In the genomic region with DNA sequence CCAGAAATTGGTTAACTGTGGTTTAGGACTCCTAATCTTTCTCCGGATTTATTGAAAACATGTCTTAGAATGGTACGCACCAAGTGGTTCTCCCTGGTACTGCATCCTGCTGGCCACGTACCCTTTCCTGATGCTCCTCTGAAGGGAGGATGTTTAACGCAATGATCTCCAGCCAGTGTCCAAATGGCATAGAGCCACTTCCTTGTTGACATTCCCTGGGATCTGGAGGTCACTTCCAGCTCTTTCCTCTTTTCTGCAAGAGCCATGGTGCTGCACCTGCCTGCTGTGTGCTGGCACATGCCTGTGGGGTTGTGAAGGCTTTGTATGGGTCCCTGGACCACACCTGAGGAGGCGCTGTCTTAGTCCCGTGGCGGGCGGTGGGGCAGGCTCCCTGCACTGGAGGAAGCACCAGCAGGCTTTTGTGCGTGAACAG, we compare ENCODE assay signal across 8 cellular contexts. TPM values are rescaled to one million over a fixed set of nuclear protein-coding genes. Genes with fewer than 3 reads are reported as not detected.
DNase-seq lines count a peak whose midpoint lies in the region; ATAC-seq, FAIRE-seq and TF ChIP-seq lines count a peak whose summit lies in the region.

No MANE protein-coding gene starts in this region.

- H3K4me3 Mint-ChIP-seq in activated CD8-positive, alpha-beta memory T cell treated with anti-CD3 and anti-CD28 coated beads, Interleukin-2, amount 10 ng/mL, durations not matched to agents 7 days and 5 days, result no peak overlapping the region

- H3K27ac Mint-ChIP-seq in activated CD8-positive, alpha-beta memory T cell treated with anti-CD3 and anti-CD28 coated beads, Interleukin-2, amount 10 ng/mL, durations not matched to agents 7 days and 5 days, result no peak overlapping the region

- peak; percentile 24 for FAIRE-seq in GM18507 (lab: Jason Lieb, UNC)

- no peak overlapping the region for H3K27ac ChIP-seq in 22Rv1

- no peaks in the 10 kb centered on the region for H3K9me3 Mint-ChIP-seq in activated CD8-positive, alpha-beta memory T cell treated with anti-CD3 and anti-CD28 coated beads, Interleukin-2, amount 10 ng/mL, durations not matched to agents 7 days and 5 days (ENCODE audit: low read depth)

- peaks cover 53% of the 10 kb centered on the region for H3K4me1 Mint-ChIP-seq in activated CD8-positive, alpha-beta memory T cell treated with anti-CD3 and anti-CD28 coated beads, Interleukin-2, amount 10 ng/mL, durations not matched to agents 7 days and 5 days

- ATAC-seq in activated CD8-positive, alpha-beta memory T cell treated with anti-CD3 and anti-CD28 coated beads, Interleukin-2, amount 10 ng/mL, durations not matched to agents 7 days and 5 days, result no peak

- TF ChIP-seq CTCF in 22Rv1 (IDR thresholded peaks at IDR 0.05), result peak; percentile 78

- H3K27me3 Mint-ChIP-seq in activated CD8-positive, alpha-beta memory T cell treated with anti-CD3 and anti-CD28 coated beads, Interleukin-2, amount 10 ng/mL, durations not matched to agents 7 days and 5 days, result peaks cover 7% of the 10 kb centered on the region

- CTCF ChIA-PET in activated CD8-positive, alpha-beta memory T cell treated with anti-CD3 and anti-CD28 coated beads, Interleukin-2, amount 10 ng/mL, durations not matched to agents 7 days and 5 days (lab: Charles Lee), result interaction anchor here (0.8 to 5.1 kb wide), 4 partner anchors 10 to 54 kb away, joined by 3 to 36 read pairs (median 4); no protein-coding TSS in a partner anchor

- H3K36me3 Mint-ChIP-seq in activated CD8-positive, alpha-beta memory T cell treated with anti-CD3 and anti-CD28 coated beads, Interleukin-2, amount 10 ng/mL, durations not matched to agents 7 days and 5 days, result peaks cover 20% of the 10 kb centered on the region

- DNase-seq in GM18507 (ENCODE audit: extremely low spot score, insufficient read length, low read depth) (no peak), SKM-1 (lab: John Stamatoyannopoulos, UW; ENCODE audit: unreplicated experiment) (peak; percentile 39), iPS-NIHi7 (ENCODE audit: extremely low spot score) (peak; percentile 41), mesenteric fat pad (ENCODE audit: low spot score) (no peak), NCI-H1105 treated with DMSO at 0.1 percent for 48 hours (lab: John Stamatoyannopoulos, UW) (no peak), hepatic stellate cell (ENCODE audit: low spot score) (no peak)
- no peak for DNase-seq in activated CD8-positive, alpha-beta memory T cell treated with anti-CD3 and anti-CD28 coated beads, Interleukin-2, amount 10 ng/mL, durations not matched to agents 7 days and 5 days

RNA-seq across cellular contexts. Expression of a gene that starts 53.9 kb away (rescaled TPM):
- 10 to 100 TPM; 25.0 to 30.2 TPM for total RNA-seq in activated CD8-positive, alpha-beta memory T cell treated with anti-CD3 and anti-CD28 coated beads, Interleukin-2, amount 10 ng/mL, durations not matched to agents 7 days and 5 days
- total RNA-seq in mesenteric fat pad, result 144 TPM

Comparison
In these comparisons a context has a peak if more than half of its experiments do, and no peak if none do; other contexts are left out.
1. DNase-seq: peak in SKM-1 (single experiment) and iPS-NIHi7 (single experiment); none in GM18507 (single experiment), activated CD8-positive, alpha-beta memory T cell treated with anti-CD3 and anti-CD28 coated beads, Interleukin-2, amount 10 ng/mL, durations not matched to agents 7 days and 5 days (single experiment), mesenteric fat pad (single experiment), NCI-H1105 treated with DMSO at 0.1 percent for 48 hours (single experiment) and hepatic stellate cell (single experiment).